22 cellular contexts compared by ENCODE assay signal in the genomic region with DNA sequence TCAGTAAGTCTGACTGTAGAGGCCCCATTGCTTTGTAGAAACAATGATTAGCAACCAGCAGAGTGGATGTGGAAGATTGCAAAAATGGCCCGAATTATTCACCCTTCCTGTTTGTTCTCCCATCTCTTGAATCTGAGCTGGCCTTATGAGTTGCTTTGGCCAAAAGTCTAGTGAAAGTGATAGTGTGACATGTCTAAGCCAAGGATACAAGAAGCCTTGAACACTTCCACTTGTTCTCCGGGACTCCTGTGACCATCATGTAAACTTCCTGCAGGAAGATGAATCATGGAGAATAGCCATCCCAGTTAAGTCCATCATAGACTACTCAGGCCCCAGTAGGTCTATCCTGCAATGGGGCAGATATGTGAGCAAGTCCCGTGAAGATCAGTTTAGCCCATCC.
DNase-seq lines count a peak whose midpoint lies in the region; ATAC-seq, FAIRE-seq and TF ChIP-seq lines count a peak whose summit lies in the region.
"Had no signal": no experiment of that assay in that cellular context is flagged by ENCODE, and none has a peak within 500 bp of the region (broad histone marks: within the 10 kb centered on the region; RNA-seq: fewer than 3 reads in every experiment).

No MANE protein-coding gene starts in this region.

- no peaks in the 10 kb centered on the region for H3K9me3 Mint-ChIP-seq in activated T-helper 1 cell treated with anti-CD3 and anti-CD28 coated beads, Interleukin-12 subunit alpha, Interleukin-12 subunit beta, Interleukin-2, Interleukin-4 antibody, amounts not matched to agents 30 ng/mL and 10 ng/mL and 1 ng/mL, durations not matched to agents 14 hours and 24 hours and 36 hours
- H3K9me3 Mint-ChIP-seq: GM23338 had no signal

- no peak overlapping the region for H3K4me3 Mint-ChIP-seq in activated T-helper 1 cell treated with anti-CD3 and anti-CD28 coated beads, Interleukin-12 subunit alpha, Interleukin-12 subunit beta, Interleukin-2, Interleukin-4 antibody, amounts not matched to agents 30 ng/mL and 10 ng/mL and 1 ng/mL, durations not matched to agents 14 hours and 24 hours and 36 hours
- H3K4me3 Mint-ChIP-seq: B cell, GM23338 had no signal

- H2BK20ac ChIP-seq in IMR-90 (ENCODE audit: low read depth, low read length) = peak overlapping the region; percentile 84

- 71% methylated on average over 3 of the region's 3 CpGs for WGBS in A549 (ENCODE audit: missing lambda C conversion rate)
- WGBS in IMR-90 (ENCODE audit: extremely low coverage in 2 of 2, insufficient read length in 1 of 2), 2 experiments = no CpG with 5 or more reads among the region's 3 CpGs

- no peaks in the 10 kb centered on the region for H3K36me3 ChIP-seq in IMR-90 (ENCODE audit: control insufficient read depth, insufficient read depth, low read length)
- no peaks in the 10 kb centered on the region for H3K36me3 ChIP-seq in brain microvascular endothelial cell (replicated peaks)

- H2BK5ac ChIP-seq in IMR-90 (ENCODE audit: low read depth, low read length, poor library complexity, severe bottlenecking) = no peak overlapping the region

- TF ChIP-seq POLR2A in A549 (IDR thresholded peaks at IDR 0.05; ENCODE audit: low read length) = no peak
- no peak for TF ChIP-seq POLR2A in IMR-90 (IDR thresholded peaks at IDR 0.05; ENCODE audit: low read depth, low read length)

- no peak overlapping the region for H3K23ac ChIP-seq in IMR-90 (ENCODE audit: low read depth, low read length)

- ATAC-seq in A549 (no peak), IMR-90 (ENCODE audit: low read depth) (no peak)
- ATAC-seq: GM12878, GM23338, HCT116 had no signal

- peak overlapping the region in 1 of 2 experiments; percentile 74; a peak in 2 of 4 replicates for H4K8ac ChIP-seq in IMR-90 (ENCODE audit: low read depth in 2 of 2, low read length in 2 of 2)

- no peak overlapping the region for H3K56ac ChIP-seq in IMR-90 (ENCODE audit: extremely low read depth, insufficient read depth, low read length)

- H3K27me3 ChIP-seq in IMR-90 (ENCODE audit: control insufficient read depth, insufficient read depth, low read length) = peaks cover 1% of the 10 kb centered on the region; the same call in 1 of the 2 replicates
- H3K27me3 ChIP-seq in brain microvascular endothelial cell (replicated peaks) = no peaks in the 10 kb centered on the region

- peak overlapping the region; percentile 19; the same call in 1 of the 2 replicates for H4K91ac ChIP-seq in IMR-90 (ENCODE audit: insufficient read depth, low read depth, low read length)

- dilution Hi-C loops in IMR-90 (cut with HindIII; ENCODE audit: low sequenced_read_pairs, unreplicated experiment) = no loop called here

- no peak overlapping the region for H3K9ac ChIP-seq in IMR-90 (ENCODE audit: low read depth, low read length)

- no peak for TF ChIP-seq EP300 in A549 (IDR thresholded peaks at IDR 0.05)

- H3K18ac ChIP-seq in IMR-90 (ENCODE audit: low read depth, low read length) = peak overlapping the region; percentile 98

- H3K36me3 Mint-ChIP-seq in activated T-helper 1 cell treated with anti-CD3 and anti-CD28 coated beads, Interleukin-12 subunit alpha, Interleukin-12 subunit beta, Interleukin-2, Interleukin-4 antibody, amounts not matched to agents 30 ng/mL and 10 ng/mL and 1 ng/mL, durations not matched to agents 14 hours and 24 hours and 36 hours (ENCODE audit: low read depth) = no peaks in the 10 kb centered on the region

- no peak overlapping the region for H2AK9ac ChIP-seq in IMR-90 (replicated peaks; ENCODE audit: low read depth, low read length, poor library complexity)

- H4K20me1 ChIP-seq in IMR-90 (ENCODE audit: insufficient read depth, low read length) = no peaks in the 10 kb centered on the region

- no peak overlapping the region for H2AFZ ChIP-seq in IMR-90 (replicated peaks; ENCODE audit: low read length, poor library complexity)
- H2AFZ ChIP-seq: GM23338 had no signal

- H3K9me3 ChIP-seq in A549 (peaks cover 5% of the 10 kb centered on the region; the same call in 1 of the 3 replicates), IMR-90 (ENCODE audit: control insufficient read depth, insufficient read depth, low read length) (no peaks in the 10 kb centered on the region)

- no peak overlapping the region for H4K5ac ChIP-seq in IMR-90 (ENCODE audit: low read depth, low read length)

- CTCF ChIA-PET in A549 (lab: Yijun Ruan, JAX) (interaction anchor here (0.9 to 2.1 kb wide), 3 partner anchors 11 to 61 kb away, joined by 3 to 5 read pairs (median 4); no protein-coding TSS in a partner anchor), IMR-90 (lab: Yijun Ruan, JAX) (no interaction called here)

- FAIRE-seq in A549 (lab: Jason Lieb, UNC) = peak; percentile 81
- FAIRE-seq: GM12878 had no signal

- H3K9me1 ChIP-seq in IMR-90 (ENCODE audit: insufficient read depth, low read length) = peaks cover 14% of the 10 kb centered on the region

- H3K4me3 ChIP-seq in A549 (no peak overlapping the region), IMR-90 (ENCODE audit: insufficient read depth, low read depth, low read length) (no peak overlapping the region), brain microvascular endothelial cell (ENCODE audit: low read depth, low read length) (no peak overlapping the region), foreskin fibroblast (ENCODE audit: low read depth in 1 of 2, low read length in 2 of 2) (no peak overlapping the region)
- H3K4me3 ChIP-seq: GM12878, GM23338 had no signal

- H3K4ac ChIP-seq in IMR-90 (ENCODE audit: low read depth, low read length) = peak overlapping the region; percentile 94

- H3K14ac ChIP-seq in IMR-90 (replicated peaks; ENCODE audit: low read depth, low read length) = peak overlapping the region; percentile 44; the same call in 1 of the 2 replicates

- in situ Hi-C loops in IMR-90 (cut with MboI; ENCODE audit: low sequenced_read_pairs) (no loop called here), brain microvascular endothelial cell (cut with HindIII; ENCODE audit: low pct_ligation_motif_present, low sequenced_read_pairs) (no loop called here)

- intact Hi-C loops in IMR-90 (cut with micrococcal nuclease) = loop anchor here (2.0 to 10.0 kb wide), 2 partner anchors 279 to 347 kb away; no protein-coding TSS in a partner anchor
- intact Hi-C loops in activated T-helper 1 cell treated with anti-CD3 and anti-CD28 coated beads, Interleukin-12 subunit alpha, Interleukin-12 subunit beta, Interleukin-2, Interleukin-4 antibody, amounts not matched to agents 30 ng/mL and 10 ng/mL and 1 ng/mL, durations not matched to agents 14 hours and 24 hours and 36 hours (cut with micrococcal nuclease) = no loop called here

- no peak overlapping the region for H3K4me2 ChIP-seq in A549
- H3K4me2 ChIP-seq in IMR-90 (ENCODE audit: low read depth, low read length) = no peak overlapping the region
- H3K4me2 ChIP-seq: GM23338 had no signal

- H3K4me1 ChIP-seq in A549 (peaks cover 60% of the 10 kb centered on the region), IMR-90 (ENCODE audit: control insufficient read depth, insufficient read depth, low read length) (peaks cover 27% of the 10 kb centered on the region)

- no peaks in the 10 kb centered on the region for H3K27me3 Mint-ChIP-seq in activated T-helper 1 cell treated with anti-CD3 and anti-CD28 coated beads, Interleukin-12 subunit alpha, Interleukin-12 subunit beta, Interleukin-2, Interleukin-4 antibody, amounts not matched to agents 30 ng/mL and 10 ng/mL and 1 ng/mL, durations not matched to agents 14 hours and 24 hours and 36 hours (ENCODE audit: insufficient read depth)
- H3K27me3 Mint-ChIP-seq: B cell had no signal

- H2AK5ac ChIP-seq in IMR-90 (ENCODE audit: low read depth, low read length) = no peak overlapping the region

- BruUV-seq in IMR-90 (replicated peaks; lab: Mats Ljungman, UMichigan) = no TSS peak

- no peak overlapping the region for H3K27ac Mint-ChIP-seq in activated T-helper 1 cell treated with anti-CD3 and anti-CD28 coated beads, Interleukin-12 subunit alpha, Interleukin-12 subunit beta, Interleukin-2, Interleukin-4 antibody, amounts not matched to agents 30 ng/mL and 10 ng/mL and 1 ng/mL, durations not matched to agents 14 hours and 24 hours and 36 hours
- H3K27ac Mint-ChIP-seq: B cell, GM23338 had no signal

- no peak for TF ChIP-seq CTCF in A549 (IDR thresholded peaks at IDR 0.05)
- TF ChIP-seq CTCF in IMR-90 (conservative IDR thresholded peaks at IDR 0.05; ENCODE audit: low read depth, low read length) = no peak
- TF ChIP-seq CTCF in brain microvascular endothelial cell (IDR thresholded peaks at IDR 0.05; ENCODE audit: low read depth, low read length, missing control alignments) = no peak
- TF ChIP-seq CTCF in foreskin fibroblast (IDR thresholded peaks at IDR 0.05; ENCODE audit: low read depth, low read length) = no peak

- peak overlapping the region; percentile 95; the same call in 2 of the 3 replicates for H2BK15ac ChIP-seq in IMR-90 (ENCODE audit: low read depth, low read length)

- POLR2A ChIA-PET in A549 (lab: Yijun Ruan, JAX) = no interaction called here
- POLR2A ChIA-PET in IMR-90 (lab: Charles Lee; ENCODE audit: unreplicated experiment) = interaction anchor here (0.6 kb wide), 1 partner anchor 323 kb away, joined by 3 read pairs; no protein-coding TSS in a partner anchor

- TF ChIP-seq RAD21 in A549 (conservative IDR thresholded peaks at IDR 0.05 in 1 of 2, IDR thresholded peaks at IDR 0.05 in 1 of 2) (no peak), IMR-90 (IDR thresholded peaks at IDR 0.05; ENCODE audit: low read length) (no peak)

- no peaks in the 10 kb centered on the region for H3K4me1 Mint-ChIP-seq in activated T-helper 1 cell treated with anti-CD3 and anti-CD28 coated beads, Interleukin-12 subunit alpha, Interleukin-12 subunit beta, Interleukin-2, Interleukin-4 antibody, amounts not matched to agents 30 ng/mL and 10 ng/mL and 1 ng/mL, durations not matched to agents 14 hours and 24 hours and 36 hours (ENCODE audit: low read depth)
- H3K4me1 Mint-ChIP-seq: B cell had no signal

- no peaks in the 10 kb centered on the region for H3K79me1 ChIP-seq in IMR-90 (ENCODE audit: low read depth in 1 of 2, low read length in 2 of 2)

- no peak for DNase-seq in A549 (ENCODE audit: low read depth in 1 of 2, low spot score in 1 of 2)
- peak; percentile 49 for DNase-seq in IMR-90
- peak; percentile 16 for DNase-seq in brain microvascular endothelial cell
- peak; percentile 22 to 28 for DNase-seq in foreskin fibroblast
- no peak for DNase-seq in activated T-helper 1 cell treated with anti-CD3 and anti-CD28 coated beads, Interleukin-12 subunit alpha, Interleukin-12 subunit beta, Interleukin-2, Interleukin-4 antibody, amounts not matched to agents 30 ng/mL and 10 ng/mL and 1 ng/mL, durations not matched to agents 14 hours and 24 hours and 36 hours (ENCODE audit: low spot score)
- no peak for DNase-seq in ureter (ENCODE audit: low spot score)
- no peak for DNase-seq in DMS79 (lab: John Stamatoyannopoulos, UW)
- no peak for DNase-seq in SIG-M5 treated with dmso at 0.1 percent for 504 hours (lab: John Stamatoyannopoulos, UW; ENCODE audit: unreplicated experiment)
- DNase-seq: COR-L47, DMS 273 treated with DMSO at 0.1 percent for 48 hours, Kasumi-1, NCI-H1105 treated with DMSO at 0.1 percent for 48 hours, NCI-H1694 treated with DMSO at 0.1 percent for 48 hours, NCI-H2107, NCI-H510A, NCI-H774, SIG-M5 had no signal

- H3K27ac ChIP-seq in A549 = peak overlapping the region; percentile 32 to 81; a peak in 3 of 6 replicates
- H3K27ac ChIP-seq in IMR-90 (ENCODE audit: insufficient read depth, low read length) = no peak overlapping the region
- no peak overlapping the region for H3K27ac ChIP-seq in brain microvascular endothelial cell
- H3K27ac ChIP-seq: 22Rv1 had no signal

- peak overlapping the region; percentile 89 for H2BK120ac ChIP-seq in IMR-90 (ENCODE audit: low read depth, low read length)

Comparison
In these comparisons a context has a peak if more than half of its experiments do, and no peak if none do; other contexts are left out.
1. DNase-seq: peak in IMR-90 (single experiment), brain microvascular endothelial cell (single experiment) and foreskin fibroblast (2 of 2); none in A549 (0 of 2), activated T-helper 1 cell treated with anti-CD3 and anti-CD28 coated beads, Interleukin-12 subunit alpha, Interleukin-12 subunit beta, Interleukin-2, Interleukin-4 antibody, amounts not matched to agents 30 ng/mL and 10 ng/mL and 1 ng/mL, durations not matched to agents 14 hours and 24 hours and 36 hours (single experiment), ureter (single experiment), DMS79 (single experiment) and SIG-M5 treated with dmso at 0.1 percent for 504 hours (single experiment).
2. H3K27ac ChIP-seq: peak in A549 (2 of 2); none in IMR-90 (single experiment) and brain microvascular endothelial cell (single experiment).